8 cellular contexts compared by ENCODE assay signal in the genomic region with DNA sequence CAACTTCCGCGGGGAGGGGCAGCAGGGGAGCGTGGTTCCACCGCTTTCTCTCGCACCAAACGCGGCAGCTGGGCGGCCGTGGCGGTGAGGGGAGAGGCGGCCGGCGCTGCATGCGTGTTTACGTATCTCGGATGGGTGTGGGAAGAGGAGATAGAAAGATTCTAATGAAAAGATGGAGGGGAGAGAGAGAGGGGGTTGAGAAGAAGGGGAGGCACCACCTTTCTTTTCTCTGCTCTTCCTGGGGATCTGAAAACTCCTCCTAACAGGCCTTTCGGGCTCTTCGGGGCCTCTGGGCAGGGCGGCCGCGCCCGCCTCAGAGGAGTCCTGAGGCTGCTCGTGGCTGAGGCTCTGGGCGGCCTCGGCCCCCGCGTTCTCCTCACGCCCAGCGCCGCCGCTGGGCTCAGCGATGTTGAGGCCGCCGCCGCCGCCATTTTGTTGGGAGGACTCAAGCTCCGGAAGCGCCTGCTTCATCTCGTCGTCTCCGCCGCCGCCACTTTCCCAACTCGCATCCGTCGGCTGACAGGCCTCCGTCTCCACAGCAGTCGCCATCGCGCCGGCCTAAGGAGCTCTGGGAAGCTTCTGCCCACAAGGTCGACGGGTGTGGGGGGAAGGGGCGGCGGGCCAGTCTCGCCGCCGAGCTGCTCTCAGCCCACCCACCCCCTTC. TPM values are rescaled to one million over a fixed set of nuclear protein-coding genes. Genes with fewer than 3 reads are reported as not detected.
DNase-seq lines count a peak whose midpoint lies in the region; ATAC-seq and TF ChIP-seq lines count a peak whose summit lies in the region.

No MANE protein-coding gene starts in this region.

- peak overlapping the region; percentile 97 for H3K27ac ChIP-seq in endodermal cell (ENCODE audit: low read depth, low read length)

- peak overlapping the region; percentile 95 for H3K9ac ChIP-seq in endodermal cell (ENCODE audit: extremely low read depth, low read length, poor library complexity, severe bottlenecking)

- H3K4me1 Mint-ChIP-seq in endodermal cell = peaks cover 25% of the 10 kb centered on the region
- peaks cover 17% of the 10 kb centered on the region for H3K4me1 Mint-ChIP-seq in mesothelial cell of epicardium

- H3K27ac Mint-ChIP-seq in endodermal cell (peak overlapping the region; percentile 98), mesothelial cell of epicardium (peak overlapping the region; percentile 98)

- H3K27me3 Mint-ChIP-seq in endodermal cell (ENCODE audit: insufficient read depth) = peaks cover 14% of the 10 kb centered on the region
- H3K27me3 Mint-ChIP-seq in mesothelial cell of epicardium (ENCODE audit: low read depth) = no peaks in the 10 kb centered on the region

- H3K4me3 Mint-ChIP-seq in endodermal cell (peak overlapping the region; percentile 90), mesothelial cell of epicardium (peak overlapping the region; percentile 90)

- ATAC-seq in GM19351 (IDR thresholded peaks at IDR 0.05; ENCODE audit: unreplicated experiment) (peak; percentile 70), HG03521 (IDR thresholded peaks at IDR 0.05; ENCODE audit: unreplicated experiment) (peak; percentile 58)

- H3K36me3 ChIP-seq in endodermal cell (ENCODE audit: control insufficient read depth, insufficient read depth, low read length) = peaks cover 16% of the 10 kb centered on the region

- DNase-seq in C1 segment of cervical spinal cord (lab: John Stamatoyannopoulos, UW) (peak in 13 of 14 donors; percentile 22 to 84 (median 77)), NOMO-1 (lab: John Stamatoyannopoulos, UW; ENCODE audit: unreplicated experiment in 2 of 2) (peak; percentile 66 to 76), endodermal cell (peak; percentile 87), mesothelial cell of epicardium (ENCODE audit: low spot score in 2 of 2, unreplicated experiment in 2 of 2) (peak; percentile 60 to 81)
- DNase-seq in activated CD8-positive, alpha-beta memory T cell treated with anti-CD3 and anti-CD28 coated beads, Interleukin-2, amount 50 U/mL, for 24 hours (ENCODE audit: extremely low read depth) = peak; percentile 39
- peak; percentile 50 to 60 for DNase-seq in stimulated activated CD8-positive, alpha-beta memory T cell treated with anti-CD3 and anti-CD28 coated beads, Interleukin-15, amount 100 ng/mL, for 4 hours (ENCODE audit: low read depth in 2 of 2)

- H3K36me3 Mint-ChIP-seq in endodermal cell (ENCODE audit: low read depth) = peaks cover 45% of the 10 kb centered on the region
- H3K36me3 Mint-ChIP-seq in mesothelial cell of epicardium = peaks cover 25% of the 10 kb centered on the region

- peaks cover 13% of the 10 kb centered on the region for H3K9me3 Mint-ChIP-seq in endodermal cell
- peaks cover 9% of the 10 kb centered on the region for H3K9me3 Mint-ChIP-seq in mesothelial cell of epicardium

- H3K4me3 ChIP-seq in endodermal cell (ENCODE audit: low read length) = peak overlapping the region; percentile 97

- WGBS in endodermal cell (ENCODE audit: insufficient coverage in 1 of 2, insufficient read length in 1 of 2), 2 experiments = 0% methylated on average over 5 to 58 of the region's 58 CpGs

- no peaks in the 10 kb centered on the region for H3K4me1 ChIP-seq in endodermal cell (ENCODE audit: control insufficient read depth, insufficient read depth, low read length)

- no peaks in the 10 kb centered on the region for H3K27me3 ChIP-seq in endodermal cell (ENCODE audit: control insufficient read depth, insufficient read depth, low read length, poor library complexity, severe bottlenecking)

- TF ChIP-seq CTCF in endodermal cell (conservative IDR thresholded peaks at IDR 0.05) (peak; percentile 14), mesothelial cell of epicardium (IDR thresholded peaks at IDR 0.05; ENCODE audit: unreplicated experiment) (no peak)

- peaks cover 9% of the 10 kb centered on the region for H3K9me3 ChIP-seq in endodermal cell (ENCODE audit: control insufficient read depth, low read length)

RNA-seq across cellular contexts. Expression of a gene that starts 0.5 kb away (rescaled TPM):
- 10 to 100 TPM; 62.5 to 94.2 TPM for total RNA-seq in endodermal cell
- 65.3 TPM for polyA plus RNA-seq in endodermal cell (2013, experiment 1 of 2)
- polyA plus RNA-seq in endodermal cell (2013, experiment 2 of 2) = 75.6 TPM
- total RNA-seq in mesothelial cell of epicardium = 81.4 to 83.9 TPM (median 83.2 TPM) in 3 replicates

Comparison
In these comparisons a context has a peak if more than half of its experiments do, and no peak if none do; other contexts are left out.
1. Peak in every context shown above with its lines: DNase-seq, ATAC-seq, H3K4me3 ChIP-seq and H3K27ac ChIP-seq.